8 cellular contexts compared by ENCODE assay signal in genomic region chr5:32173394-32174010, GRCh38. TPM values are rescaled to one million over a fixed set of nuclear protein-coding genes. Genes with fewer than 3 reads are reported as not detected.
A peak's percentile ranks its signal among the peaks of the same experiment; 100 is the strongest.
DNase-seq lines count a peak whose midpoint lies in the region; ATAC-seq and TF ChIP-seq lines count a peak whose summit lies in the region.

No MANE protein-coding gene starts in this region.

- in situ Hi-C loops in transverse colon (cut with MboI; ENCODE audit: low pct_ligation_motif_present in 1 of 4, low pct_unique_long_range_greater_than_20kb in 1 of 4, low sequenced_read_pairs in 3 of 4) = no loop called here

- peak overlapping the region; percentile 96 to 100 (median 99) for H3K4me3 Mint-ChIP-seq in CD8-positive, alpha-beta memory T cell
- peak overlapping the region; percentile 100 for H3K4me3 Mint-ChIP-seq in nephron progenitor cell

- H3K36me3 ChIP-seq in CD8-positive, alpha-beta memory T cell (ENCODE audit: insufficient read depth, low read length) = peaks cover 9% of the 10 kb centered on the region
- peaks cover 0 to 10% (median 2%) of the 10 kb centered on the region in 4 donors for H3K36me3 ChIP-seq in transverse colon

- peak overlapping the region; percentile 94 for H3K27ac ChIP-seq in CD8-positive, alpha-beta memory T cell (ENCODE audit: low read depth, low read length)
- peak overlapping the region; percentile 99 to 100 (median 100) for H3K27ac ChIP-seq in transverse colon

- H3K4me1 ChIP-seq in CD8-positive, alpha-beta memory T cell (ENCODE audit: insufficient read depth, low read length) = peaks cover 15% of the 10 kb centered on the region
- H3K4me1 ChIP-seq in transverse colon = peaks cover 6 to 47% (median 36%) of the 10 kb centered on the region in 4 donors

- ATAC-seq in GM21360 (IDR thresholded peaks at IDR 0.05; ENCODE audit: unreplicated experiment) = peak; percentile 17

- H3K4me1 Mint-ChIP-seq in CD8-positive, alpha-beta memory T cell = peaks cover 42 to 46% (median 46%) of the 10 kb centered on the region in 3 donors
- H3K4me1 Mint-ChIP-seq in nephron progenitor cell = peaks cover 35% of the 10 kb centered on the region

- POLR2A ChIA-PET in CD8-positive, alpha-beta memory T cell (lab: Charles Lee) = interaction anchor here (0.6 to 2.8 kb wide), 3 partner anchors 139 to 271 kb away, joined by 3 to 14 read pairs (median 3); partner anchors contain the start of genes MTMR12 and ZFR

- H3K36me3 Mint-ChIP-seq in CD8-positive, alpha-beta memory T cell = peaks cover 0 to 46% (median 7%) of the 10 kb centered on the region in 3 donors
- peaks cover 28% of the 10 kb centered on the region for H3K36me3 Mint-ChIP-seq in nephron progenitor cell (ENCODE audit: low read depth)

- H3K27me3 Mint-ChIP-seq in CD8-positive, alpha-beta memory T cell = peaks cover 0 to 2% of the 10 kb centered on the region in 2 donors
- H3K27me3 Mint-ChIP-seq in nephron progenitor cell (ENCODE audit: low read depth, poor library complexity) = no peaks in the 10 kb centered on the region

- intact Hi-C loops in transverse colon (cut with DNase I; ENCODE audit: low total_unique reads) = loop anchor here (5.0 kb wide), 1 partner anchor 49 kb away; no protein-coding TSS in a partner anchor

- no peaks in the 10 kb centered on the region for H3K9me3 ChIP-seq in CD8-positive, alpha-beta memory T cell (ENCODE audit: low read length)
- H3K9me3 ChIP-seq in transverse colon = no peaks in the 10 kb centered on the region

- TF ChIP-seq CTCF in nephron progenitor cell (IDR thresholded peaks at IDR 0.05) (no peak), transverse colon (IDR thresholded peaks at IDR 0.05) (no peak)

- H3K4me3 ChIP-seq in CD8-positive, alpha-beta memory T cell (ENCODE audit: low read length) = peak overlapping the region; percentile 87
- H3K4me3 ChIP-seq in transverse colon = peak overlapping the region; percentile 79 to 97 (median 90)

- no peaks in the 10 kb centered on the region for H3K27me3 ChIP-seq in CD8-positive, alpha-beta memory T cell (ENCODE audit: insufficient read depth, low read length, poor library complexity, severe bottlenecking)
- H3K27me3 ChIP-seq in transverse colon = no peaks in the 10 kb centered on the region

- H3K9me3 Mint-ChIP-seq in CD8-positive, alpha-beta memory T cell = no peaks in the 10 kb centered on the region
- H3K9me3 Mint-ChIP-seq in nephron progenitor cell = peaks cover 3% of the 10 kb centered on the region

- CTCF ChIA-PET in CD8-positive, alpha-beta memory T cell (lab: Charles Lee) = interaction anchor here (0.7 to 1.7 kb wide), 4 partner anchors 16 to 416 kb away, joined by 3 to 5 read pairs (median 4); no protein-coding TSS in a partner anchor

- no peak for TF ChIP-seq EP300 in transverse colon (IDR thresholded peaks at IDR 0.05; ENCODE audit: low read depth)

- WGBS in transverse colon (ENCODE audit: low coverage in 1 of 2), 2 donors = 0% methylated on average over 24 to 26 of the region's 70 CpGs

- DNase-seq in CD8-positive, alpha-beta memory T cell = peak in 4 of 5 donors; percentile 24 to 64 (median 39)
- peak; percentile 50 for DNase-seq in HK-2 (ENCODE audit: unreplicated experiment)
- peak; percentile 75 for DNase-seq in NOMO-1 (lab: John Stamatoyannopoulos, UW; ENCODE audit: unreplicated experiment in 2 of 2)
- peak; percentile 28 for DNase-seq in activated effector memory CD4-positive, alpha-beta T cell treated with Interleukin-2 at 50 U/mL for 16 hours
- DNase-seq in fibroblast of the conjunctiva (ENCODE audit: low read depth) = peak; percentile 63
- no peak for DNase-seq in nephron progenitor cell
- DNase-seq in transverse colon = peak; percentile 76

- TF ChIP-seq POLR2A in transverse colon (IDR thresholded peaks at IDR 0.05) = peak; percentile 7

- H3K27ac Mint-ChIP-seq in CD8-positive, alpha-beta memory T cell = peak overlapping the region; percentile 90 to 99 (median 98)
- H3K27ac Mint-ChIP-seq in nephron progenitor cell = peak overlapping the region; percentile 100

RNA-seq across cellular contexts. Expression of gene GOLPH3, which starts 0.6 kb away (rescaled TPM):
- 100 to 1,000 TPM; 109 to 110 TPM for total RNA-seq in CD8-positive, alpha-beta memory T cell
- polyA plus RNA-seq in CD8-positive, alpha-beta memory T cell = 105 TPM
- total RNA-seq in transverse colon = 100 to 1,000 TPM in 3 of 4 donors, 10 to 100 TPM in 1; 52.1 to 666 (median 132) TPM
